ENCODE assay signal across 8 cellular contexts in genomic region chr11:82922396-82923173, GRCh38. TPM values are rescaled to one million over a fixed set of nuclear protein-coding genes. Genes with fewer than 3 reads are reported as not detected.
DNase-seq lines count a peak whose midpoint lies in the region; ATAC-seq and TF ChIP-seq lines count a peak whose summit lies in the region.
"Not testable (repeated sequence)": the region's sequence is repeated elsewhere in the genome, so short reads cannot be mapped to it uniquely, and the experiment has no call there.

No MANE protein-coding gene starts in this region.

- not testable (repeated sequence) for TF ChIP-seq CTCF in CD8-positive, alpha-beta T cell (IDR thresholded peaks at IDR 0.05); HFFc6 (IDR thresholded peaks at IDR 0.05); osteoblast (IDR thresholded peaks at IDR 0.05; ENCODE audit: extremely low read depth, low read depth, low read length); type B pancreatic cell (conservative IDR thresholded peaks at IDR 0.05)

- H2AFZ ChIP-seq in osteoblast (ENCODE audit: low read length) = peak overlapping the region; percentile 68

- peaks cover 15% of the 10 kb centered on the region for H3K9me3 Mint-ChIP-seq in CD8-positive, alpha-beta T cell
- H3K9me3 Mint-ChIP-seq in HFFc6; activated T-helper 17 cell treated with anti-CD3 and anti-CD28 coated beads, Interleukin-2, amount 50 U/mL, for 72 hours; type B pancreatic cell: not testable (repeated sequence)

- H3K27ac Mint-ChIP-seq in CD8-positive, alpha-beta T cell = peak overlapping the region; percentile 76
- peak overlapping the region; percentile 56 for H3K27ac Mint-ChIP-seq in HFFc6
- H3K27ac Mint-ChIP-seq in activated T-helper 17 cell treated with anti-CD3 and anti-CD28 coated beads, Interleukin-2, amount 50 U/mL, for 72 hours = peak overlapping the region; percentile 44
- H3K27ac Mint-ChIP-seq in type B pancreatic cell = peak overlapping the region; percentile 27

- H3K36me3 ChIP-seq in CD8-positive, alpha-beta T cell (ENCODE audit: insufficient read depth, low read length); osteoblast (ENCODE audit: insufficient read depth, low read length): not testable (repeated sequence)

- peaks cover 18% of the 10 kb centered on the region for H3K36me3 Mint-ChIP-seq in CD8-positive, alpha-beta T cell
- H3K36me3 Mint-ChIP-seq in HFFc6 (ENCODE audit: low read depth) (peaks cover 19% of the 10 kb centered on the region), type B pancreatic cell (peaks cover 15% of the 10 kb centered on the region)
- peaks cover 11% of the 10 kb centered on the region for H3K36me3 Mint-ChIP-seq in activated T-helper 17 cell treated with anti-CD3 and anti-CD28 coated beads, Interleukin-2, amount 50 U/mL, for 72 hours (ENCODE audit: low read depth)

- CTCF ChIA-PET in CD8-positive, alpha-beta T cell (lab: Charles Lee) = interaction anchor here (0.7 to 1.3 kb wide), 4 partner anchors 10 to 43 kb away, joined by 3 read pairs; no protein-coding TSS in a partner anchor

- H3K27me3 ChIP-seq in CD8-positive, alpha-beta T cell (ENCODE audit: insufficient read depth, low read length); osteoblast (ENCODE audit: insufficient read depth, low read length): not testable (repeated sequence)

- not testable (repeated sequence) for H3K4me3 ChIP-seq in CD8-positive, alpha-beta T cell (ENCODE audit: low read depth, low read length); osteoblast (ENCODE audit: insufficient read depth, low read length)

- DNase-seq in CD8-positive, alpha-beta T cell; osteoblast (ENCODE audit: insufficient read length, low spot score, missing footprints); type B pancreatic cell (ENCODE audit: extremely low spot score, unreplicated experiment): not testable (repeated sequence)
- DNase-seq in HFFc6 (peak; percentile 10), dermis blood vessel endothelial cell (peak; percentile 49), lung microvascular endothelial cell (ENCODE audit: low read depth in 2 of 2) (peak; percentile 52 to 60)

- H3K4me3 Mint-ChIP-seq in CD8-positive, alpha-beta T cell; activated T-helper 17 cell treated with anti-CD3 and anti-CD28 coated beads, Interleukin-2, amount 50 U/mL, for 72 hours; type B pancreatic cell: not testable (repeated sequence)
- H3K4me3 Mint-ChIP-seq in HFFc6 = peak overlapping the region; percentile 29; the same call in 1 of the 2 replicates

- H3K9me3 ChIP-seq in CD8-positive, alpha-beta T cell (ENCODE audit: low read length); osteoblast (ENCODE audit: low read depth, low read length): not testable (repeated sequence)

- not testable (repeated sequence) for H3K27ac ChIP-seq in CD8-positive, alpha-beta T cell (ENCODE audit: low read depth, low read length); osteoblast (ENCODE audit: low read depth, low read length)

- POLR2A ChIA-PET in CD8-positive, alpha-beta T cell (lab: Charles Lee) = interaction anchor here (0.8 kb wide), 1 partner anchor 14 kb away, joined by 3 read pairs; no protein-coding TSS in a partner anchor

- ATAC-seq in CD8-positive, alpha-beta T cell; activated T-helper 17 cell treated with anti-CD3 and anti-CD28 coated beads, Interleukin-2, amount 50 U/mL, for 72 hours (replicated peaks): not testable (repeated sequence)
- ATAC-seq in SK-N-SH treated with all-trans-retinoic acid at 6 μM for 48 hours = peak; percentile 75

- not testable (repeated sequence) for H4K20me1 ChIP-seq in osteoblast (ENCODE audit: insufficient read depth, low read length)

- not testable (repeated sequence) for H3K27me3 Mint-ChIP-seq in CD8-positive, alpha-beta T cell (ENCODE audit: low read depth); HFFc6 (ENCODE audit: insufficient read depth); activated T-helper 17 cell treated with anti-CD3 and anti-CD28 coated beads, Interleukin-2, amount 50 U/mL, for 72 hours; type B pancreatic cell

- not testable (repeated sequence) for H3K79me2 ChIP-seq in osteoblast (ENCODE audit: insufficient read depth, low read length)

- not testable (repeated sequence) for H3K4me2 ChIP-seq in osteoblast (ENCODE audit: insufficient read depth, low read length)

- intact Hi-C loops in CD8-positive, alpha-beta T cell (cut with DNase I, micrococcal nuclease) = loop anchor here in 1 of 2 experiments (5.0 kb wide), 1 partner anchor 150 kb away; the partner anchor contains the start of gene RAB30

- H3K4me1 Mint-ChIP-seq in CD8-positive, alpha-beta T cell (ENCODE audit: low read depth) = peaks cover 56% of the 10 kb centered on the region
- peaks cover 30% of the 10 kb centered on the region for H3K4me1 Mint-ChIP-seq in HFFc6 (ENCODE audit: low read depth)
- H3K4me1 Mint-ChIP-seq in activated T-helper 17 cell treated with anti-CD3 and anti-CD28 coated beads, Interleukin-2, amount 50 U/mL, for 72 hours = peaks cover 24% of the 10 kb centered on the region
- H3K4me1 Mint-ChIP-seq in type B pancreatic cell (ENCODE audit: unreplicated experiment) = not testable (repeated sequence)

- H3K4me1 ChIP-seq in CD8-positive, alpha-beta T cell (ENCODE audit: insufficient read depth, low read length) = peaks cover 36% of the 10 kb centered on the region
- H3K4me1 ChIP-seq in osteoblast (ENCODE audit: insufficient read depth, low read length) = not testable (repeated sequence)

TF ChIP-seq in SK-N-SH treated with all-trans-retinoic acid at 6 μM for 48 hours, 23 proteins besides CTCF, POLR2A, EP300 and RAD21:
- TF ChIP-seq ZNF70 (CRISPR knock-in tag; IDR thresholded peaks at IDR 0.05) = peak; percentile 79

RNA-seq across cellular contexts. Expression of gene DDIAS, which starts 21.0 kb away (rescaled TPM):
- 1 to 10 TPM; 1.5 to 2.3 TPM for total RNA-seq in CD8-positive, alpha-beta T cell
- total RNA-seq in HFFc6 (2021; fragmentation: NEBNext Ultra II Directional; extraction: Animal tissue kit (Norgen Biotek cat#: 25700)) = 1 to 10 TPM; 4.7 to 9.7 (median 8.4) TPM
- total RNA-seq in activated T-helper 17 cell treated with anti-CD3 and anti-CD28 coated beads, Interleukin-2, amount 50 U/mL, for 72 hours = 10 to 100 TPM in 1 of 2 donors, 1 to 10 TPM in 1; 6.1 to 17.3 TPM
- total RNA-seq in dermis blood vessel endothelial cell (4.6 and 12.8 TPM in 2 replicates), lung microvascular endothelial cell (1.8 and 3.5 TPM in 2 replicates), osteoblast (1.5 and 1.8 TPM in 2 replicates), type B pancreatic cell (ENCODE audit: low replicate concordance) (4.4 and 7.6 TPM in 2 replicates)

RNA-seq across cellular contexts. Expression of gene PRCP, which starts 22.4 kb away (rescaled TPM):
- total RNA-seq in CD8-positive, alpha-beta T cell = 10 to 100 TPM; 23.9 to 27.8 TPM
- total RNA-seq in HFFc6 (2021; fragmentation: NEBNext Ultra II Directional; extraction: Animal tissue kit (Norgen Biotek cat#: 25700)) = 10 to 100 TPM; 51.2 to 63.3 (median 57.5) TPM
- total RNA-seq in activated T-helper 17 cell treated with anti-CD3 and anti-CD28 coated beads, Interleukin-2, amount 50 U/mL, for 72 hours = 10 to 100 TPM; 20.9 to 26.9 TPM
- 282 and 333 TPM in 2 replicates for total RNA-seq in dermis blood vessel endothelial cell
- 88.7 and 128 TPM in 2 replicates for total RNA-seq in lung microvascular endothelial cell
- total RNA-seq in osteoblast = 52.5 and 67.5 TPM in 2 replicates
- total RNA-seq in type B pancreatic cell (ENCODE audit: low replicate concordance) = 61.1 and 77.5 TPM in 2 replicates
